1 cellular context compared by ENCODE assay signal in the genomic region with DNA sequence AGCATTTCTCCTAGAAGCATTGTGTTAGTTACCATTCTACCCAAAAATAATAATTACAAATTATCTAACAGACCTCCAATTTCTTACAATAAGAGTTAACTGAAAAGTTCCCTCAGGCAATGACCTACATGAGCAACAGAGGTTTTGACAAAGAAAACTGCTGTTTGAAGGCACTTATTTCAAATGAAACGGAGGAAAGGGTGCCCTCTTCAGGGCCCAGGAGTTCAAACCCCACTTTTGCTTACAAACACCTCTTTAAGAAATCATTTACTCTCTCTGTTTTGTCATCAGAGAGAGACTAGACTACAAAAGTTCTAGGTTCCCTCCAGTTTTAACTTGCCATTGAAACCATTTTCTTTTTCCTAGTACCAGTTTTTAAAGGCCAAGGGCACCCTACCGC.
TF ChIP-seq lines count a peak whose summit lies in the region.

No MANE protein-coding gene starts in this region.

TF ChIP-seq in H1, 55 proteins besides CTCF, POLR2A, EP300 and RAD21:
- TF ChIP-seq GABPA (IDR thresholded peaks at IDR 0.05; ENCODE audit: borderline replicate concordance, insufficient read depth, low read length) (no peak), SP2 (IDR thresholded peaks at IDR 0.05; ENCODE audit: low read length) (no peak), FOSL1 (IDR thresholded peaks at IDR 0.05; ENCODE audit: insufficient read depth, low read depth, low read length) (no peak), YY1 (IDR thresholded peaks at IDR 0.05; ENCODE audit: low read depth, low read length) (no peak), BCL11A (IDR thresholded peaks at IDR 0.05; ENCODE audit: low read depth in 2 of 2, low read length in 2 of 2) (no peak), KDM1A (IDR thresholded peaks at IDR 0.05; ENCODE audit: borderline replicate concordance, low read length) (no peak), SAP30 (IDR thresholded peaks at IDR 0.05; ENCODE audit: insufficient read depth, insufficient replicate concordance, low read length) (no peak), CTBP2 (IDR thresholded peaks at IDR 0.05; ENCODE audit: borderline replicate concordance, insufficient read depth, insufficient read length, low read length) (no peak), CHD1 (IDR thresholded peaks at IDR 0.05; ENCODE audit: low read depth, low read length) (no peak), GTF2F1 (IDR thresholded peaks at IDR 0.05; ENCODE audit: borderline replicate concordance, low read depth, low read length) (no peak), NRF1 (IDR thresholded peaks at IDR 0.05; ENCODE audit: low read depth, low read length) (no peak), ASH2L (IDR thresholded peaks at IDR 0.05; ENCODE audit: low read length) (no peak), SP1 (IDR thresholded peaks at IDR 0.05; ENCODE audit: low read depth, low read length) (no peak), TCF12 (IDR thresholded peaks at IDR 0.05; ENCODE audit: low read depth, low read length) (no peak), JUND (IDR thresholded peaks at IDR 0.05; ENCODE audit: low read length) (no peak), CBX5 (IDR thresholded peaks at IDR 0.05; ENCODE audit: low read depth, low read length) (no peak), RBBP5 (IDR thresholded peaks at IDR 0.05; ENCODE audit: borderline replicate concordance, low read depth, low read length) (no peak), ZNF274 (IDR thresholded peaks at IDR 0.05; ENCODE audit: borderline replicate concordance, extremely low read depth, low read length) (no peak)
